21 cellular contexts compared by ENCODE assay signal in the genomic region with DNA sequence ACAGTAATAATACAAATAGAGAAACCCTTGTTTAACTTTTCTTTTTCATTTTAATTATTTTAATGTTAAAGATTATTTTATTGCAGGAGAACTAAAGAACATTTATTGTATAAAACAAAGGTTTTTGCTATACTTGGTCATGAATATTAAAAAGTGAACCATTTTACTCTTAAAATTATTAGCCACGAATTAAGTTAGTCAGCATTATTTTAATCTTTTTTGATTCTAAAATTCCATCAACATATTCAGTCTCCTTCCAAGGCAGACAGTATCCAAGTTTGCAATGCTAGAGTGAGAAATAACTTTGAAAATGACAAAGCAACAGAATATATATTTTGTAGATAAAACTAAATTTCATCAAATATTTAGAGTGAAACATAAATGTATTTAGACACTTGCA.
DNase-seq lines count a peak whose midpoint lies in the region; ATAC-seq, FAIRE-seq and TF ChIP-seq lines count a peak whose summit lies in the region.
"Had no signal": no experiment of that assay in that cellular context is flagged by ENCODE, and none has a peak within 500 bp of the region (broad histone marks: within the 10 kb centered on the region; RNA-seq: fewer than 3 reads in every experiment).

No MANE protein-coding gene starts in this region.

- H3K36me3 ChIP-seq in SU-DHL-6 (ENCODE audit: low read length), result no peaks in the 10 kb centered on the region; the same call in 1 of the 2 replicates
- H3K36me3 ChIP-seq: BLaER1 treated with 17β-estradiol and CSF1 and Interleukin-3, amounts not matched to agents 10 nM and 100 nM had no signal

- no peaks in the 10 kb centered on the region for H3F3A ChIP-seq in SU-DHL-6 (ENCODE audit: insufficient read depth)

- H3K9me3 ChIP-seq in A549 (no peaks in the 10 kb centered on the region), SU-DHL-6 (ENCODE audit: insufficient read depth, low read length) (no peaks in the 10 kb centered on the region)
- H3K9me3 ChIP-seq: BLaER1 treated with 17β-estradiol and CSF1 and Interleukin-3, amounts not matched to agents 10 nM and 100 nM had no signal

- no peaks in the 10 kb centered on the region for H3K4me1 Mint-ChIP-seq in natural killer cell
- H3K4me1 Mint-ChIP-seq: B cell; CD4-positive, CD25-positive, alpha-beta regulatory T cell; CD8-positive, alpha-beta memory T cell; IgD-negative memory B cell had no signal

- no peaks in the 10 kb centered on the region for H3K36me3 Mint-ChIP-seq in natural killer cell
- H3K36me3 Mint-ChIP-seq: CD4-positive, CD25-positive, alpha-beta regulatory T cell; CD8-positive, alpha-beta memory T cell; IgD-negative memory B cell had no signal

- no peaks in the 10 kb centered on the region for H3K27me3 ChIP-seq in SU-DHL-6 (ENCODE audit: low read length)
- H3K27me3 ChIP-seq: BLaER1 treated with 17β-estradiol and CSF1 and Interleukin-3, amounts not matched to agents 10 nM and 100 nM had no signal

- no peak overlapping the region for H3K27ac Mint-ChIP-seq in natural killer cell
- H3K27ac Mint-ChIP-seq: B cell; CD4-positive, CD25-positive, alpha-beta regulatory T cell; CD8-positive, alpha-beta memory T cell; IgD-negative memory B cell had no signal

- H3K27ac ChIP-seq in A549 (no peak overlapping the region), SU-DHL-6 (ENCODE audit: low read depth, low read length) (no peak overlapping the region)
- H3K27ac ChIP-seq: BLaER1 treated with 17β-estradiol and CSF1 and Interleukin-3, amounts not matched to agents 10 nM and 100 nM; GM23248; HL-60 had no signal

- no peaks in the 10 kb centered on the region for H3K4me1 ChIP-seq in A549
- H3K4me1 ChIP-seq: BLaER1 treated with 17β-estradiol and CSF1 and Interleukin-3, amounts not matched to agents 10 nM and 100 nM had no signal

- 2% methylated on average over 1 of the region's 1 CpG for WGBS in A549 (ENCODE audit: missing lambda C conversion rate)

- no peak for FAIRE-seq in A549 (lab: Jason Lieb, UNC)
- peak; percentile 24 for FAIRE-seq in islet of Langerhans (lab: Jason Lieb, UNC)
- FAIRE-seq: GM12878 had no signal

- intact Hi-C loops in natural killer cell (cut with micrococcal nuclease), result no loop called here

- TF ChIP-seq EP300 in A549 (IDR thresholded peaks at IDR 0.05), result no peak

- no peak overlapping the region for H3K4me2 ChIP-seq in A549
- H3K4me2 ChIP-seq in SU-DHL-6 (ENCODE audit: low read depth, low read length, poor library complexity, severe bottlenecking), result no peak overlapping the region
- H3K4me2 ChIP-seq: BLaER1 treated with 17β-estradiol and CSF1 and Interleukin-3, amounts not matched to agents 10 nM and 100 nM had no signal

- no peak for TF ChIP-seq CTCF in A549 (IDR thresholded peaks at IDR 0.05)
- no peak for TF ChIP-seq CTCF in SU-DHL-6 (IDR thresholded peaks at IDR 0.05; ENCODE audit: insufficient read depth, low read length, poor library complexity, severe bottlenecking)
- no peak for TF ChIP-seq CTCF in natural killer cell (IDR thresholded peaks at IDR 0.05)

- no peak overlapping the region for H3K9ac ChIP-seq in SU-DHL-6 (ENCODE audit: low read length)
- H3K9ac ChIP-seq: BLaER1 treated with 17β-estradiol and CSF1 and Interleukin-3, amounts not matched to agents 10 nM and 100 nM; GM23248 had no signal

- POLR2A ChIA-PET in A549 (lab: Yijun Ruan, JAX), result no interaction called here

- no peak for TF ChIP-seq RAD21 in A549 (conservative IDR thresholded peaks at IDR 0.05 in 1 of 2, IDR thresholded peaks at IDR 0.05 in 1 of 2)

- peaks cover 11 to 13% of the 10 kb centered on the region in 2 donors for H3K9me3 Mint-ChIP-seq in natural killer cell

- TF ChIP-seq POLR2A in A549 (IDR thresholded peaks at IDR 0.05; ENCODE audit: low read length), result no peak

- H3K4me3 ChIP-seq in A549, result no peak overlapping the region
- no peak overlapping the region for H3K4me3 ChIP-seq in SU-DHL-6 (ENCODE audit: insufficient read depth, low read length, poor library complexity, severe bottlenecking)
- H3K4me3 ChIP-seq: BLaER1 treated with 17β-estradiol and CSF1 and Interleukin-3, amounts not matched to agents 10 nM and 100 nM; GM12878; GM23248 had no signal

- H3K79me2 ChIP-seq in SU-DHL-6 (ENCODE audit: insufficient read depth, low read length), result no peaks in the 10 kb centered on the region

- DNase-seq in A549 (ENCODE audit: low read depth in 1 of 2, low spot score in 1 of 2) (no peak), C1 segment of cervical spinal cord (lab: John Stamatoyannopoulos, UW) (no peak), natural killer cell (no peak)
- DNase-seq: CD4-positive, CD25-positive, alpha-beta regulatory T cell; CD8-positive, alpha-beta memory T cell; COR-L47; DMS 273 treated with DMSO at 0.1 percent for 48 hours; DMS53; DND-41; EL; GM23248; HCEC 1CT; KG1 had no signal

- H3K4me3 Mint-ChIP-seq in natural killer cell, result no peak overlapping the region
- H3K4me3 Mint-ChIP-seq: B cell; CD4-positive, CD25-positive, alpha-beta regulatory T cell; CD8-positive, alpha-beta memory T cell; IgD-negative memory B cell had no signal

- H3K9me2 ChIP-seq in SU-DHL-6 (replicated peaks; ENCODE audit: insufficient read depth, low read length), result no peaks in the 10 kb centered on the region

- no peaks in the 10 kb centered on the region for H3K27me3 Mint-ChIP-seq in natural killer cell (ENCODE audit: low read depth in 2 of 2)
- H3K27me3 Mint-ChIP-seq: B cell; CD4-positive, CD25-positive, alpha-beta regulatory T cell; CD8-positive, alpha-beta memory T cell; IgD-negative memory B cell had no signal

- H4K20me1 ChIP-seq in SU-DHL-6 (ENCODE audit: low read depth, low read length), result no peaks in the 10 kb centered on the region
- H4K20me1 ChIP-seq: BLaER1 treated with 17β-estradiol and CSF1 and Interleukin-3, amounts not matched to agents 10 nM and 100 nM had no signal

- ATAC-seq in A549 (no peak), natural killer cell (no peak), GM21423 (IDR thresholded peaks at IDR 0.05; ENCODE audit: unreplicated experiment) (no peak)
- ATAC-seq: GM12878 had no signal

- CTCF ChIA-PET in A549 (lab: Yijun Ruan, JAX), result no interaction called here

- H2AFZ ChIP-seq in SU-DHL-6 (ENCODE audit: low read depth, low read length, severe bottlenecking), result peak overlapping the region; percentile 22
- H2AFZ ChIP-seq: GM23248 had no signal

TF ChIP-seq in A549, 52 proteins besides CTCF, POLR2A, EP300 and RAD21:
- TF ChIP-seq, protein P1, sequence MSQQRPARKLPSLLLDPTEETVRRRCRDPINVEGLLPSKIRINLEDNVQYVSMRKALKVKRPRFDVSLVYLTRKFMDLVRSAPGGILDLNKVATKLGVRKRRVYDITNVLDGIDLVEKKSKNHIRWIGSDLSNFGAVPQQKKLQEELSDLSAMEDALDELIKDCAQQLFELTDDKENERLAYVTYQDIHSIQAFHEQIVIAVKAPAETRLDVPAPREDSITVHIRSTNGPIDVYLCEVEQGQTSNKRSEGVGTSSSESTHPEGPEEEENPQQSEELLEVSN (IDR thresholded peaks at IDR 0.05; ENCODE audit: borderline replicate concordance, low read depth), result no peak
- TF ChIP-seq MAFK (IDR thresholded peaks at IDR 0.05; ENCODE audit: partially characterized antibody), result peak; percentile 59
TF ChIP-seq in A549: peak in this region for 1.
